8 cellular contexts compared by ENCODE assay signal in genomic region chr11:66068154-66068821, GRCh38. TPM values are rescaled to one million over a fixed set of nuclear protein-coding genes. Genes with fewer than 3 reads are reported as not detected.
DNase-seq lines count a peak whose midpoint lies in the region; ATAC-seq and TF ChIP-seq lines count a peak whose summit lies in the region.

No MANE protein-coding gene starts in this region.

- peak overlapping the region; percentile 28 to 78 (median 58) for H3K9ac ChIP-seq in skeletal muscle tissue (ENCODE audit: low read depth in 1 of 3, low read length in 3 of 3)

- peaks cover 33 to 46% (median 35%) of the 10 kb centered on the region in 3 donors for H3K36me3 ChIP-seq in skeletal muscle tissue (ENCODE audit: control insufficient read depth in 3 of 3, insufficient read depth in 3 of 3, low read length in 3 of 3)

- peaks cover 24 to 31% (median 26%) of the 10 kb centered on the region in 3 donors for H3K4me1 ChIP-seq in skeletal muscle tissue (ENCODE audit: control insufficient read depth in 3 of 3, insufficient read depth in 3 of 3, low read length in 3 of 3)

- no peak for TF ChIP-seq POLR2A in GM18505 (IDR thresholded peaks at IDR 0.05; ENCODE audit: borderline replicate concordance, extremely low read depth, insufficient read depth, insufficient read length)

- DNase-seq in GDM1 (lab: John Stamatoyannopoulos, UW) (peak; percentile 66), NCI-H1092 (lab: John Stamatoyannopoulos, UW) (peak; percentile 70), T1000 (lab: John Stamatoyannopoulos, UW) (peak; percentile 54), astrocyte of the hippocampus (ENCODE audit: low read depth, low spot score) (peak; percentile 88), hepatic stellate cell (ENCODE audit: low spot score) (peak; percentile 71)

- H3K4me3 ChIP-seq in skeletal muscle tissue (ENCODE audit: low read length in 3 of 3): no peak overlapping the region

- ATAC-seq in GM19455 (IDR thresholded peaks at IDR 0.05; ENCODE audit: unreplicated experiment): no peak
- no peak for ATAC-seq in GM18505 (IDR thresholded peaks at IDR 0.05; ENCODE audit: unreplicated experiment)

- peak overlapping the region; percentile 83 for H3K27ac ChIP-seq in skeletal muscle tissue (ENCODE audit: low read depth, low read length)

- H3K27me3 ChIP-seq in skeletal muscle tissue (ENCODE audit: control insufficient read depth in 3 of 3, insufficient read depth in 3 of 3, low read length in 3 of 3): no peaks in the 10 kb centered on the region

- H3K9me3 ChIP-seq in skeletal muscle tissue (ENCODE audit: control insufficient read depth in 3 of 3, low read length in 3 of 3): no peaks in the 10 kb centered on the region

RNA-seq across cellular contexts. Expression of gene PACS1, which starts 1.8 kb away (rescaled TPM):
- 13.6 TPM for total RNA-seq in skeletal muscle tissue

RNA-seq across cellular contexts. Expression of gene SF3B2, which starts 16.1 kb away (rescaled TPM):
- 62.1 TPM for total RNA-seq in skeletal muscle tissue

RNA-seq across cellular contexts. Expression of gene GAL3ST3, which starts 19.3 kb away (rescaled TPM):
- under 0.01 TPM for total RNA-seq in skeletal muscle tissue

RNA-seq across cellular contexts. Expression of gene CATSPER1, which starts 42.0 kb away (rescaled TPM):
- total RNA-seq in skeletal muscle tissue: not detected

RNA-seq across cellular contexts. Expression of gene CST6, which starts 56.5 kb away (rescaled TPM):
- total RNA-seq in skeletal muscle tissue: not detected
